Comparison of ENCODE assay signal across 20 cellular contexts in genomic region chr9:70293214-70293613, GRCh38. TPM values are rescaled to one million over a fixed set of nuclear protein-coding genes. Genes with fewer than 3 reads are reported as not detected.
DNase-seq lines count a peak whose midpoint lies in the region; ATAC-seq, FAIRE-seq and TF ChIP-seq lines count a peak whose summit lies in the region.
"Had no signal": no experiment of that assay in that cellular context is flagged by ENCODE, and none has a peak within 500 bp of the region (broad histone marks: within the 10 kb centered on the region; RNA-seq: fewer than 3 reads in every experiment).

No MANE protein-coding gene starts in this region.

- no peak overlapping the region for H3K27ac ChIP-seq in HepG2 (ENCODE audit: extremely low read length, insufficient read depth, low read length)
- H3K27ac ChIP-seq in right lobe of liver, result no peak overlapping the region
- H3K27ac ChIP-seq: 22Rv1; A549; BLaER1 treated with 17β-estradiol and CSF1 and Interleukin-3, amounts not matched to agents 10 nM and 100 nM; C4-2B had no signal

- 44% methylated on average over 1 of the region's 1 CpG for WGBS in HepG2 (ENCODE audit: low lambda C conversion rate)
- 20% methylated on average over 1 of the region's 1 CpG for WGBS in right lobe of liver (ENCODE audit: insufficient coverage, low coverage, low lambda C conversion rate, missing lambda C conversion rate)

- TF ChIP-seq CTCF in HepG2 (CRISPR knock-in tag; IDR thresholded peaks at IDR 0.05), result no peak
- TF ChIP-seq CTCF in right lobe of liver (IDR thresholded peaks at IDR 0.05), result no peak
- TF ChIP-seq CTCF in WTC11 (IDR thresholded peaks at IDR 0.05), result no peak

- intact Hi-C loops in HepG2 (cut with micrococcal nuclease; ENCODE audit: unreplicated experiment), result no loop called here
- intact Hi-C loops in right lobe of liver (cut with DNase I), result no loop called here

- H3K4me1 ChIP-seq in HepG2 (ENCODE audit: insufficient read depth, low read length) (no peaks in the 10 kb centered on the region), right lobe of liver (no peaks in the 10 kb centered on the region)
- H3K4me1 ChIP-seq: A549, Caco-2 had no signal

- no peak overlapping the region for H2AFZ ChIP-seq in HepG2 (ENCODE audit: low read length)

- H3K4me1 Mint-ChIP-seq in WTC11, result no peaks in the 10 kb centered on the region
- H3K4me1 Mint-ChIP-seq: B cell had no signal

- no peak overlapping the region for H3K4me2 ChIP-seq in HepG2 (ENCODE audit: low read depth, low read length)
- H3K4me2 ChIP-seq: A549; BLaER1 treated with 17β-estradiol and CSF1 and Interleukin-3, amounts not matched to agents 10 nM and 100 nM had no signal

- DNase-seq in NCI-H146 (lab: John Stamatoyannopoulos, UW), result peak; percentile 8
- DNase-seq in NCI-H146 treated with DMSO at 0.1 percent for 48 hours (lab: John Stamatoyannopoulos, UW; ENCODE audit: unreplicated experiment), result no peak
- no peak for DNase-seq in HepG2 (ENCODE audit: low spot score)
- no peak for DNase-seq in right lobe of liver
- no peak for DNase-seq in WTC11 (ENCODE audit: low spot score)
- DNase-seq: AML-193; Caco-2; Calu3; CD4-positive, alpha-beta T cell; CD8-positive, alpha-beta T cell; DMS79 treated with DMSO at 0.1 percent for 48 hours; GF-D8 had no signal

- H3K27ac Mint-ChIP-seq in WTC11, result no peak overlapping the region
- H3K27ac Mint-ChIP-seq: B cell; CD4-positive, alpha-beta T cell; CD8-positive, alpha-beta T cell had no signal

- POLR2A ChIA-PET in HepG2 (lab: Yijun Ruan, JAX) (no interaction called here), WTC11 (lab: Charles Lee) (no interaction called here)

- no TSS peak for BruUV-seq in HepG2 (replicated peaks; lab: Mats Ljungman, UMichigan)

- no peak overlapping the region for H3K9ac ChIP-seq in HepG2 (ENCODE audit: insufficient read depth, low read depth, low read length)
- H3K9ac ChIP-seq: BLaER1 treated with 17β-estradiol and CSF1 and Interleukin-3, amounts not matched to agents 10 nM and 100 nM had no signal

- TF ChIP-seq RAD21 in HepG2 (CRISPR knock-in tag; IDR thresholded peaks at IDR 0.05), result no peak

- H3K27me3 Mint-ChIP-seq in WTC11 (ENCODE audit: low read depth), result no peaks in the 10 kb centered on the region
- H3K27me3 Mint-ChIP-seq: B cell; CD4-positive, alpha-beta T cell had no signal

- peaks cover 2 to 43% of the 10 kb centered on the region in 2 experiments for H3K36me3 ChIP-seq in HepG2 (replicated peaks in 1 of 2; ENCODE audit: control insufficient read depth in 1 of 2, insufficient read depth in 2 of 2, low read length in 2 of 2)
- H3K36me3 ChIP-seq in right lobe of liver, result peaks cover 0 to 4% (median 0%) of the 10 kb centered on the region in 4 donors

- no peaks in the 10 kb centered on the region for H4K20me1 ChIP-seq in HepG2 (ENCODE audit: insufficient read depth, low read length)

- no peak overlapping the region for H3K4me3 ChIP-seq in HepG2 (replicated peaks in 1 of 3; ENCODE audit: insufficient read depth in 1 of 3, low read depth in 2 of 3, low read length in 3 of 3)
- no peak overlapping the region for H3K4me3 ChIP-seq in right lobe of liver
- H3K4me3 ChIP-seq: A549; BLaER1 treated with 17β-estradiol and CSF1 and Interleukin-3, amounts not matched to agents 10 nM and 100 nM had no signal

- peaks cover 3% of the 10 kb centered on the region for H3K79me2 ChIP-seq in HepG2 (ENCODE audit: insufficient read depth, low read length)

- ATAC-seq in HepG2, result no peak
- no peak for ATAC-seq in right lobe of liver
- ATAC-seq in WTC11, result no peak
- ATAC-seq: A549; CD8-positive, alpha-beta T cell had no signal

- in situ Hi-C loops in HepG2 (cut with HindIII; ENCODE audit: extremely low pct_ligation_motif_present, low pct_unique_long_range_greater_than_20kb), result no loop called here

- no peak for TF ChIP-seq EP300 in HepG2 (IDR thresholded peaks at IDR 0.05; ENCODE audit: low read depth in 2 of 2, low read length in 2 of 2)
- no peak for TF ChIP-seq EP300 in HepG2 (CRISPR knock-in tag; IDR thresholded peaks at IDR 0.05; ENCODE audit: borderline replicate concordance)

- no peak for FAIRE-seq in HepG2 (lab: Jason Lieb, UNC)
- FAIRE-seq: A549, G401.6, GM12891, GM19239 had no signal

- no peak overlapping the region for H3K4me3 Mint-ChIP-seq in WTC11
- H3K4me3 Mint-ChIP-seq: B cell; CD4-positive, alpha-beta T cell; CD8-positive, alpha-beta T cell had no signal

- peaks cover 33% of the 10 kb centered on the region for H3K9me3 Mint-ChIP-seq in WTC11
- H3K9me3 Mint-ChIP-seq: CD4-positive, alpha-beta T cell had no signal

- H3K27me3 ChIP-seq in HepG2 (ENCODE audit: control insufficient read depth in 1 of 2, insufficient read depth in 2 of 2, low read length in 2 of 2) (no peaks in the 10 kb centered on the region), right lobe of liver (no peaks in the 10 kb centered on the region)
- H3K27me3 ChIP-seq: BLaER1 treated with 17β-estradiol and CSF1 and Interleukin-3, amounts not matched to agents 10 nM and 100 nM had no signal

- no peak for TF ChIP-seq POLR2A in HepG2 (IDR thresholded peaks at IDR 0.05; ENCODE audit: insufficient read depth in 1 of 2, low read depth in 2 of 2, low read length in 2 of 2)
- TF ChIP-seq POLR2A in right lobe of liver (IDR thresholded peaks at IDR 0.05), result no peak

- H3K36me3 Mint-ChIP-seq in WTC11, result peaks cover 58% of the 10 kb centered on the region

- H3K9me3 ChIP-seq in HepG2 (ENCODE audit: low read length) (peaks cover 23% of the 10 kb centered on the region), right lobe of liver (peaks cover 0 to 8% (median 0%) of the 10 kb centered on the region in 4 donors)
- H3K9me3 ChIP-seq: Caco-2 had no signal

- CTCF ChIA-PET in HepG2 (lab: Yijun Ruan, JAX; ENCODE audit: low intra/inter-chr PET ratio, low total read pairs), result no interaction called here
- CTCF ChIA-PET in WTC11 (lab: Charles Lee), result no interaction called here

TF ChIP-seq in WTC11, 78 proteins besides CTCF, POLR2A, EP300 and RAD21 (continues in another document):
- TF ChIP-seq NR1H2 (CRISPR knock-in tag; IDR thresholded peaks at IDR 0.05) (no peak), ZSCAN18 (CRISPR knock-in tag; IDR thresholded peaks at IDR 0.05) (no peak), JUN (CRISPR knock-in tag; IDR thresholded peaks at IDR 0.05) (no peak), ZNF121 (CRISPR knock-in tag; IDR thresholded peaks at IDR 0.05) (no peak), NFATC4 (CRISPR knock-in tag; IDR thresholded peaks at IDR 0.05) (no peak)

RNA-seq across cellular contexts. Expression of gene SMC5, which starts 34.4 kb away (rescaled TPM):
- total RNA-seq in HepG2 (2016; rRNA removed; fragmentation: Illumina TruSeq; extraction: Trizol) (26.7 and 29.4 TPM in 2 replicates), right lobe of liver (10 to 100 TPM; 10.6 to 13.9 (median 13.0) TPM), WTC11 (2021) (20.2 to 21.8 TPM (median 21.4 TPM) in 3 replicates)
- 3.0 and 7.2 TPM in 2 replicates for total RNA-seq in HepG2 (2016; cell fraction: cytosol; rRNA removed; fragmentation: Illumina TruSeq; extraction: Trizol; ENCODE audit: low read depth)
- 23.0 and 30.7 TPM in 2 replicates for total RNA-seq in HepG2 (2016; cell fraction: insoluble cytoplasmic fraction; rRNA removed; fragmentation: Illumina TruSeq; extraction: Trizol)
- total RNA-seq in HepG2 (2016; cell fraction: membrane; rRNA removed; fragmentation: Illumina TruSeq; extraction: Trizol), result 5.1 and 5.8 TPM in 2 replicates
- total RNA-seq in HepG2 (2016; cell fraction: nucleus; rRNA removed; fragmentation: Illumina TruSeq; extraction: Trizol), result 32.5 and 53.1 TPM in 2 replicates
- polyA plus RNA-seq in HepG2 (2011; rRNA removed), result 7.2 TPM in 2 replicates
- polyA plus RNA-seq in HepG2 (2011; cell fraction: cytosol; rRNA removed), result 3.5 and 20.3 TPM in 2 replicates
- 5.7 and 30.0 TPM in 2 replicates for polyA plus RNA-seq in HepG2 (2011; cell fraction: nucleus; rRNA removed)
- polyA plus RNA-seq in HepG2 (2012), result 9.5 and 13.0 TPM in 2 replicates
- 0.41 and 0.53 TPM in 2 replicates for polyA plus RNA-seq in HepG2 (2016; cell fraction: cytosol; fragmentation: Illumina TruSeq; extraction: Trizol; ENCODE audit: low read depth)
- polyA plus RNA-seq in HepG2 (2016; cell fraction: insoluble cytoplasmic fraction; fragmentation: Illumina TruSeq; extraction: Trizol; ENCODE audit: low read depth), result 20.4 and 21.3 TPM in 2 replicates
- 1.4 and 1.8 TPM in 2 replicates for polyA plus RNA-seq in HepG2 (2016; cell fraction: membrane; fragmentation: Illumina TruSeq; extraction: Trizol; ENCODE audit: low read depth)
- 32.7 and 38.2 TPM in 2 replicates for polyA plus RNA-seq in HepG2 (2016; cell fraction: nucleus; fragmentation: Illumina TruSeq; extraction: Trizol; ENCODE audit: insufficient read depth, low read depth)
- polyA minus RNA-seq in HepG2 (2011; rRNA and poly(A)+ RNA removed; ENCODE audit: low replicate concordance), result 2.9 and 5.1 TPM in 2 replicates
- polyA minus RNA-seq in HepG2 (2011; cell fraction: cytosol; rRNA and poly(A)+ RNA removed), result 8.5 and 9.0 TPM in 2 replicates
- polyA minus RNA-seq in HepG2 (2011; cell fraction: nucleus; rRNA and poly(A)+ RNA removed), result 50.0 and 64.8 TPM in 2 replicates
